Comparison of ENCODE assay signal across 9 cellular contexts in the genomic region with DNA sequence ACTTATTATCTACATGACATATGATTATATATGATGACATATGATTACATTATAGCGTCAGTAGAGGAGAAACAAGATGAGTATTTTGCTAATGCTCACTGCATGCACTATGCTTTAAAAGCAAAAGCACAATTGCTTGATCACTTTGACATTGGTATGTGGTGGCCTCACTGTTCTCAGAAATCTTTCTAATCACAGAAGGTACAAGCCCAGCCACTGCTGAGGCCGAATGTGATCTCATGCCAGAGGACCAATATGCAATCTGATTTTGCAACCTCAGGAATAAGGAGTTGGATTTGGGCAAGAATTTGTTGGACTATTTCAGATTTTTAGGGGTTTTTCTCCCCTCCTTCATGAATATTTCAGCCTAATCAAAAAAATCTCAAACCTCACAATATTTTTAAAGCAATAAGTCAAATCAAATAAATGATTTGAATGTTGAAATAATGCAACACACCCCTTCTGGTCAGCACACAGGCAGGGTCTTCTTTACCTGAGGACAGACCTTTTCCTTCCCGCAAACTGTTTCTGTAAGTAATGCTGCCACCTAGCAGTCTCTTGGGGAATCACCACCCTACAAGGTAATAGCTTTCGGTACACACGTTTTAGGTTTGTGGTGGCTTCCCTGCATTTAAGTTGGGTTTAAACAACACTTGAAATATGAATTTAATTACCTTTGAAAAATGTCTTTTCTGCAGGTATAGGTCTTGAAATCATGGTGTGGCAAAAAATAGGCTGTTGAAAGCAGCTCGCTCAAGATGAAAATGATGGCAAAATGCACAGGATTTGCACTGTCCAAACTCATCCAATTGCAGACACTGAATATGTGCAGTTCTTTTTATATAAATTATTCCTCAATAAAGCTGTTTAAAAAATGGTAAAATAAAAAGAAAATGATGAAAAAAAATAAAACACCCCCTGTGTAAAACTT. TPM values are rescaled to one million over a fixed set of nuclear protein-coding genes. Genes with fewer than 3 reads are reported as not detected.
DNase-seq lines count a peak whose midpoint lies in the region; ATAC-seq and TF ChIP-seq lines count a peak whose summit lies in the region.
"Had no signal": no experiment of that assay in that cellular context is flagged by ENCODE, and none has a peak within 500 bp of the region (broad histone marks: within the 10 kb centered on the region; RNA-seq: fewer than 3 reads in every experiment).

No MANE protein-coding gene starts in this region.

- H2AFZ ChIP-seq in H9 (ENCODE audit: low read length), result no peak overlapping the region

- H4K8ac ChIP-seq in H9 (replicated peaks; ENCODE audit: insufficient read length, low read depth, low read length), result no peak overlapping the region

- H2BK15ac ChIP-seq in H9 (ENCODE audit: low read depth, low read length), result no peak overlapping the region

- H3K36me3 Mint-ChIP-seq in activated CD4-positive, alpha-beta T cell treated with anti-CD3 and anti-CD28 coated beads for 36 hours (ENCODE audit: low read depth), result peaks cover 2% of the 10 kb centered on the region
- H3K36me3 Mint-ChIP-seq in H9 (ENCODE audit: insufficient read depth in 1 of 3, low read depth in 3 of 3), result no peaks in the 10 kb centered on the region
- H3K36me3 Mint-ChIP-seq: activated naive CD8-positive, alpha-beta T cell treated with anti-CD3 and anti-CD28 coated beads, Interleukin-2, amount 10 ng/mL, durations not matched to agents 7 days and 5 days had no signal

- no peak overlapping the region for H3K9ac ChIP-seq in H9 (ENCODE audit: extremely low read depth, insufficient read length, low read length)
- H3K9ac ChIP-seq in liver (ENCODE audit: low read depth in 1 of 2, low read length in 2 of 2), result peak overlapping the region in 1 of 2 donors; percentile 2

- peak; percentile 55 for DNase-seq in activated CD4-positive, alpha-beta T cell treated with anti-CD3 and anti-CD28 coated beads for 36 hours
- DNase-seq in activated CD4-positive, alpha-beta T cell treated with anti-CD3 and anti-CD28 coated beads, Interleukin-2, amount 50 U/mL, for 4 hours, result no peak
- peak; percentile 44 for DNase-seq in H9
- peak; percentile 6 for DNase-seq in NCI-H748 treated with DMSO at 0.1 percent for 48 hours (lab: John Stamatoyannopoulos, UW)
- DNase-seq in body of pancreas, result peak; percentile 39 to 62 (median 48)
- DNase-seq in NCI-H226, result no peak
- no peak for DNase-seq in effector memory CD4-positive, alpha-beta T cell
- DNase-seq: activated naive CD8-positive, alpha-beta T cell treated with anti-CD3 and anti-CD28 coated beads, Interleukin-2, amount 10 ng/mL, durations not matched to agents 7 days and 5 days had no signal

- no peak overlapping the region for H3K27ac Mint-ChIP-seq in activated CD4-positive, alpha-beta T cell treated with anti-CD3 and anti-CD28 coated beads for 36 hours
- no peak overlapping the region for H3K27ac Mint-ChIP-seq in H9
- H3K27ac Mint-ChIP-seq: activated naive CD8-positive, alpha-beta T cell treated with anti-CD3 and anti-CD28 coated beads, Interleukin-2, amount 10 ng/mL, durations not matched to agents 7 days and 5 days had no signal

- H3K27me3 ChIP-seq in H9 (ENCODE audit: insufficient read depth, low read length) (no peaks in the 10 kb centered on the region), body of pancreas (no peaks in the 10 kb centered on the region), liver (ENCODE audit: control insufficient read depth in 4 of 4, insufficient read depth in 4 of 4, low read length in 3 of 4) (no peaks in the 10 kb centered on the region)
- no peaks in the 10 kb centered on the region for H3K27me3 ChIP-seq in effector memory CD4-positive, alpha-beta T cell (replicated peaks; ENCODE audit: control insufficient read depth, insufficient read depth, low read length, poor library complexity, severe bottlenecking)

- H4K91ac ChIP-seq in H9 (ENCODE audit: insufficient read length, low read depth, low read length), result no peak overlapping the region

- H2BK20ac ChIP-seq in H9 (ENCODE audit: low read depth, low read length, poor library complexity, severe bottlenecking), result no peak overlapping the region

- H2BK12ac ChIP-seq in H9 (ENCODE audit: insufficient read length, low read depth, low read length), result no peak overlapping the region

- peak; percentile 70 for ATAC-seq in activated CD4-positive, alpha-beta T cell treated with anti-CD3 and anti-CD28 coated beads for 36 hours
- ATAC-seq in body of pancreas, result peak; percentile 75

- intact Hi-C loops in activated CD4-positive, alpha-beta T cell treated with anti-CD3 and anti-CD28 coated beads for 36 hours (cut with DNase I, micrococcal nuclease), result loop anchor here (1.0 to 10.0 kb wide), 6 partner anchors 14 to 356 kb away; no protein-coding TSS in a partner anchor
- intact Hi-C loops in body of pancreas (cut with DNase I), result loop anchor here (10.0 kb wide), 1 partner anchor 216 kb away; no protein-coding TSS in a partner anchor

- H3K4me1 ChIP-seq in H9 (ENCODE audit: insufficient read depth, low read length) (no peaks in the 10 kb centered on the region), body of pancreas (peaks cover 13% of the 10 kb centered on the region), liver (ENCODE audit: control insufficient read depth in 4 of 4, insufficient read depth in 4 of 4, low read length in 3 of 4) (peaks cover 0 to 21% (median 14%) of the 10 kb centered on the region in 4 donors)
- H3K4me1 ChIP-seq in effector memory CD4-positive, alpha-beta T cell (ENCODE audit: control insufficient read depth, insufficient read depth, low read length, poor library complexity, severe bottlenecking), result no peaks in the 10 kb centered on the region

- H3K4me3 Mint-ChIP-seq in activated CD4-positive, alpha-beta T cell treated with anti-CD3 and anti-CD28 coated beads for 36 hours, result no peak overlapping the region
- no peak overlapping the region for H3K4me3 Mint-ChIP-seq in H9
- H3K4me3 Mint-ChIP-seq: activated naive CD8-positive, alpha-beta T cell treated with anti-CD3 and anti-CD28 coated beads, Interleukin-2, amount 10 ng/mL, durations not matched to agents 7 days and 5 days had no signal

- H4K5ac ChIP-seq in H9 (ENCODE audit: insufficient read length, low read depth, low read length), result no peak overlapping the region

- no peak overlapping the region for H3K56ac ChIP-seq in H9 (ENCODE audit: insufficient read length, low read depth, low read length)

- no CpG with 5 or more reads among the region's 6 CpGs for WGBS in H9 (ENCODE audit: extremely low coverage, insufficient read length, low lambda C conversion rate)
- WGBS in body of pancreas, 2 donors, result 21 to 23% methylated on average over 6 of the region's 6 CpGs
- WGBS in liver, result 22% methylated on average over 6 of the region's 6 CpGs

- peak; percentile 86 to 90 for TF ChIP-seq RAD21 in liver (IDR thresholded peaks at IDR 0.05)

- no peaks in the 10 kb centered on the region for H3K79me1 ChIP-seq in H9 (ENCODE audit: insufficient read depth, low read depth, low read length, poor library complexity, severe bottlenecking)

- H3K4me3 ChIP-seq in body of pancreas, result no peak overlapping the region
- peak overlapping the region in 1 of 3 donors; percentile 2 for H3K4me3 ChIP-seq in liver (ENCODE audit: low read depth in 1 of 3, low read length in 3 of 3)
- H3K4me3 ChIP-seq in effector memory CD4-positive, alpha-beta T cell (ENCODE audit: insufficient read depth, low read depth, low read length, poor library complexity, severe bottlenecking), result no peak overlapping the region

- H3K27ac ChIP-seq in H9 (ENCODE audit: insufficient read length, low read depth, low read length) (no peak overlapping the region), body of pancreas (no peak overlapping the region), liver (ENCODE audit: low read depth in 1 of 2, low read length in 2 of 2) (no peak overlapping the region)
- no peak overlapping the region for H3K27ac ChIP-seq in effector memory CD4-positive, alpha-beta T cell (ENCODE audit: insufficient read depth, low read length, poor library complexity, severe bottlenecking)

- no peak for TF ChIP-seq POLR2A in body of pancreas (IDR thresholded peaks at IDR 0.05)

- CTCF ChIA-PET in activated CD4-positive, alpha-beta T cell treated with anti-CD3 and anti-CD28 coated beads for 36 hours (lab: Charles Lee), result interaction anchor here (0.6 to 7.5 kb wide), 62 partner anchors 9 to 1352 kb away, joined by 3 to 103 read pairs (median 5); no protein-coding TSS in a partner anchor

- no peak overlapping the region for H3K4me2 ChIP-seq in H9 (ENCODE audit: insufficient read depth, insufficient read length, low read length)

- POLR2A ChIA-PET in activated CD4-positive, alpha-beta T cell treated with anti-CD3 and anti-CD28 coated beads for 36 hours (lab: Charles Lee), result interaction anchor here (0.8 kb wide), 1 partner anchor 13 kb away, joined by 3 read pairs; no protein-coding TSS in a partner anchor

- no peaks in the 10 kb centered on the region for H3K36me3 ChIP-seq in body of pancreas (replicated peaks in 1 of 2; ENCODE audit: insufficient read depth in 1 of 2, low read depth in 2 of 2)
- no peaks in the 10 kb centered on the region for H3K36me3 ChIP-seq in liver (ENCODE audit: control insufficient read depth in 4 of 4, insufficient read depth in 3 of 4, low read depth in 1 of 4, low read length in 3 of 4)
- H3K36me3 ChIP-seq in effector memory CD4-positive, alpha-beta T cell (ENCODE audit: control insufficient read depth, insufficient read depth, low read length), result no peaks in the 10 kb centered on the region

- no peak overlapping the region for H3K18ac ChIP-seq in H9 (ENCODE audit: insufficient read length, low read depth, low read length)

- H3T11ph ChIP-seq in H9 (ENCODE audit: low read length), result no peak overlapping the region

- H3K4me1 Mint-ChIP-seq in activated CD4-positive, alpha-beta T cell treated with anti-CD3 and anti-CD28 coated beads for 36 hours, result peaks cover 32% of the 10 kb centered on the region
- H3K4me1 Mint-ChIP-seq in H9, result no peaks in the 10 kb centered on the region

- TF ChIP-seq CTCF in H9 (conservative IDR thresholded peaks at IDR 0.05) (peak; percentile 83), body of pancreas (IDR thresholded peaks at IDR 0.05) (peak; percentile 38 to 77 (median 73)), liver (IDR thresholded peaks at IDR 0.05; ENCODE audit: low read depth, low read length, missing input control) (peak; percentile 82)

- H3K9me3 Mint-ChIP-seq in activated CD4-positive, alpha-beta T cell treated with anti-CD3 and anti-CD28 coated beads for 36 hours (ENCODE audit: low read depth), result no peaks in the 10 kb centered on the region
- no peaks in the 10 kb centered on the region for H3K9me3 Mint-ChIP-seq in H9

- H4K20me1 ChIP-seq in H9 (ENCODE audit: control insufficient read depth, insufficient read depth, insufficient read length), result no peaks in the 10 kb centered on the region

- no peak overlapping the region for H2BK120ac ChIP-seq in H9 (ENCODE audit: low read depth, low read length, poor library complexity, severe bottlenecking)

- H3K79me2 ChIP-seq in H9 (ENCODE audit: insufficient read depth, low read length), result no peaks in the 10 kb centered on the region

- H3K9me3 ChIP-seq in H9 (ENCODE audit: control insufficient read depth, low read depth, low read length) (no peaks in the 10 kb centered on the region), body of pancreas (no peaks in the 10 kb centered on the region), liver (ENCODE audit: control insufficient read depth in 4 of 4, low read length in 3 of 4) (no peaks in the 10 kb centered on the region)
- H3K9me3 ChIP-seq in effector memory CD4-positive, alpha-beta T cell (ENCODE audit: control insufficient read depth, low read length), result no peaks in the 10 kb centered on the region

- peaks cover 15% of the 10 kb centered on the region for H3K27me3 Mint-ChIP-seq in activated CD4-positive, alpha-beta T cell treated with anti-CD3 and anti-CD28 coated beads for 36 hours
- peaks cover 3% of the 10 kb centered on the region; the same call in 1 of the 2 replicates for H3K27me3 Mint-ChIP-seq in H9 (ENCODE audit: low read depth)

- H2BK5ac ChIP-seq in H9 (ENCODE audit: insufficient read length, low read length), result no peak overlapping the region

- no peak overlapping the region for H3K4ac ChIP-seq in H9 (ENCODE audit: low read depth, low read length)

- H2AK5ac ChIP-seq in H9 (ENCODE audit: insufficient read length, low read length), result no peak overlapping the region

- H3K14ac ChIP-seq in H9 (ENCODE audit: insufficient read depth, low read length), result no peak overlapping the region

- no peaks in the 10 kb centered on the region for H3K23me2 ChIP-seq in H9 (ENCODE audit: insufficient read length, low read depth, low read length, poor library complexity, severe bottlenecking)

- no peak overlapping the region for H3K23ac ChIP-seq in H9 (ENCODE audit: insufficient read length, low read depth, low read length)

RNA-seq across cellular contexts. Expression of a gene that starts 4.8 kb away (rescaled TPM):
- total RNA-seq in activated CD4-positive, alpha-beta T cell treated with anti-CD3 and anti-CD28 coated beads for 36 hours, result 1 to 10 TPM; 4.9 to 5.1 TPM
- total RNA-seq in H9 (2021) (not detected in 2 replicates), body of pancreas (not detected), liver (1 to 10 TPM in 1 of 2 donors, not detected in 1; 1.2 TPM)
- 1 to 10 TPM; 2.8 to 4.0 TPM for polyA plus RNA-seq in liver
- total RNA-seq: activated naive CD8-positive, alpha-beta T cell treated with anti-CD3 and anti-CD28 coated beads, Interleukin-2, amount 10 ng/mL, durations not matched to agents 7 days and 5 days had no signal

Comparison
In these comparisons a context has a peak if more than half of its experiments do, and no peak if none do; other contexts are left out.
1. DNase-seq: peak in activated CD4-positive, alpha-beta T cell treated with anti-CD3 and anti-CD28 coated beads for 36 hours (single experiment), H9 (single experiment), NCI-H748 treated with DMSO at 0.1 percent for 48 hours (single experiment) and body of pancreas (4 of 4); none in activated CD4-positive, alpha-beta T cell treated with anti-CD3 and anti-CD28 coated beads, Interleukin-2, amount 50 U/mL, for 4 hours (0 of 2), NCI-H226 (single experiment) and effector memory CD4-positive, alpha-beta T cell (0 of 3).
2. Peak in every context shown above with its lines, with median percentiles within 50 percentile points of each other: CTCF ChIP-seq.